Comparison of ENCODE assay signal across 8 cellular contexts in genomic region chr11:47406896-47407745, GRCh38. TPM values are rescaled to one million over a fixed set of nuclear protein-coding genes. Genes with fewer than 3 reads are reported as not detected.
DNase-seq lines count a peak whose midpoint lies in the region; ATAC-seq lines count a peak whose summit lies in the region.

No MANE protein-coding gene starts in this region.

- H3K9me3 ChIP-seq in iPS DF 6.9 (ENCODE audit: control insufficient read depth, insufficient read depth, low read length): no peaks in the 10 kb centered on the region

- CTCF ChIA-PET in activated CD8-positive, alpha-beta memory T cell treated with anti-CD3 and anti-CD28 coated beads, Interleukin-2, amount 10 ng/mL, durations not matched to agents 7 days and 5 days (lab: Charles Lee): interaction anchor here (0.6 to 7.1 kb wide), 4 partner anchors 8 to 112 kb away, joined by 3 to 125 read pairs (median 47); no protein-coding TSS in a partner anchor

- ATAC-seq in activated CD8-positive, alpha-beta memory T cell treated with anti-CD3 and anti-CD28 coated beads, Interleukin-2, amount 10 ng/mL, durations not matched to agents 7 days and 5 days: no peak
- no peak for ATAC-seq in stimulated activated naive CD8-positive, alpha-beta T cell treated with anti-CD3 and anti-CD28 coated beads, Interleukin-15, amount 100 ng/mL, for 72 hours
- no peak for ATAC-seq in HG03108 (IDR thresholded peaks at IDR 0.05; ENCODE audit: unreplicated experiment)

- H3K9me3 Mint-ChIP-seq in activated CD8-positive, alpha-beta memory T cell treated with anti-CD3 and anti-CD28 coated beads, Interleukin-2, amount 10 ng/mL, durations not matched to agents 7 days and 5 days (ENCODE audit: low read depth): no peaks in the 10 kb centered on the region
- no peaks in the 10 kb centered on the region for H3K9me3 Mint-ChIP-seq in stimulated activated naive CD8-positive, alpha-beta T cell treated with anti-CD3 and anti-CD28 coated beads, Interleukin-15, amount 100 ng/mL, for 72 hours

- peaks cover 19% of the 10 kb centered on the region for H3K4me1 Mint-ChIP-seq in activated CD8-positive, alpha-beta memory T cell treated with anti-CD3 and anti-CD28 coated beads, Interleukin-2, amount 10 ng/mL, durations not matched to agents 7 days and 5 days
- H3K4me1 Mint-ChIP-seq in stimulated activated naive CD8-positive, alpha-beta T cell treated with anti-CD3 and anti-CD28 coated beads, Interleukin-15, amount 100 ng/mL, for 72 hours: peaks cover 41% of the 10 kb centered on the region

- DNase-seq in NOMO-1 treated with DMSO at 0.1 percent for 48 hours (lab: John Stamatoyannopoulos, UW; ENCODE audit: unreplicated experiment): peak; percentile 36
- no peak for DNase-seq in NOMO-1 (lab: John Stamatoyannopoulos, UW; ENCODE audit: unreplicated experiment in 2 of 2)
- no peak for DNase-seq in activated CD8-positive, alpha-beta memory T cell treated with anti-CD3 and anti-CD28 coated beads, Interleukin-2, amount 10 ng/mL, durations not matched to agents 7 days and 5 days
- DNase-seq in iPS DF 6.9 (ENCODE audit: low read depth, low spot score): no peak
- no peak for DNase-seq in stimulated activated naive CD8-positive, alpha-beta T cell treated with anti-CD3 and anti-CD28 coated beads, Interleukin-15, amount 100 ng/mL, for 72 hours
- DNase-seq in T-helper 9 cell: no peak
- no peak for DNase-seq in NCI-H2227 treated with DMSO at 0.1 percent for 48 hours (lab: John Stamatoyannopoulos, UW)

- peak overlapping the region; percentile 80 for H3K4me3 Mint-ChIP-seq in activated CD8-positive, alpha-beta memory T cell treated with anti-CD3 and anti-CD28 coated beads, Interleukin-2, amount 10 ng/mL, durations not matched to agents 7 days and 5 days
- H3K4me3 Mint-ChIP-seq in stimulated activated naive CD8-positive, alpha-beta T cell treated with anti-CD3 and anti-CD28 coated beads, Interleukin-15, amount 100 ng/mL, for 72 hours: peak overlapping the region; percentile 86 to 90

- H3K27ac Mint-ChIP-seq in activated CD8-positive, alpha-beta memory T cell treated with anti-CD3 and anti-CD28 coated beads, Interleukin-2, amount 10 ng/mL, durations not matched to agents 7 days and 5 days: peak overlapping the region; percentile 87
- peak overlapping the region; percentile 88 for H3K27ac Mint-ChIP-seq in stimulated activated naive CD8-positive, alpha-beta T cell treated with anti-CD3 and anti-CD28 coated beads, Interleukin-15, amount 100 ng/mL, for 72 hours

- H3K27me3 Mint-ChIP-seq in activated CD8-positive, alpha-beta memory T cell treated with anti-CD3 and anti-CD28 coated beads, Interleukin-2, amount 10 ng/mL, durations not matched to agents 7 days and 5 days: no peaks in the 10 kb centered on the region
- no peaks in the 10 kb centered on the region for H3K27me3 Mint-ChIP-seq in stimulated activated naive CD8-positive, alpha-beta T cell treated with anti-CD3 and anti-CD28 coated beads, Interleukin-15, amount 100 ng/mL, for 72 hours

- H3K36me3 Mint-ChIP-seq in activated CD8-positive, alpha-beta memory T cell treated with anti-CD3 and anti-CD28 coated beads, Interleukin-2, amount 10 ng/mL, durations not matched to agents 7 days and 5 days: no peaks in the 10 kb centered on the region

- peak overlapping the region; percentile 71 for H3K27ac ChIP-seq in iPS DF 6.9 (ENCODE audit: low read length)

- peaks cover 5% of the 10 kb centered on the region; the same call in 1 of the 2 replicates for H3K36me3 ChIP-seq in iPS DF 6.9 (ENCODE audit: control insufficient read depth, insufficient read depth, low read length)

- no CpG with 5 or more reads among the region's 12 CpGs for WGBS in iPS DF 6.9 (ENCODE audit: insufficient coverage, insufficient read length)

- H3K4me3 ChIP-seq in iPS DF 6.9 (ENCODE audit: low read length): peak overlapping the region; percentile 84; the same call in 1 of the 2 replicates

- no peaks in the 10 kb centered on the region for H3K27me3 ChIP-seq in iPS DF 6.9 (ENCODE audit: control insufficient read depth, insufficient read depth, low read length)

- peaks cover 8% of the 10 kb centered on the region for H3K4me1 ChIP-seq in iPS DF 6.9 (ENCODE audit: control insufficient read depth, insufficient read depth, low read length)

RNA-seq across cellular contexts. Expression of gene SLC39A13, which starts 1.3 kb away (rescaled TPM):
- 10 to 100 TPM; 18.2 to 22.1 TPM for total RNA-seq in activated CD8-positive, alpha-beta memory T cell treated with anti-CD3 and anti-CD28 coated beads, Interleukin-2, amount 10 ng/mL, durations not matched to agents 7 days and 5 days

RNA-seq across cellular contexts. Expression of gene PSMC3, which starts 19.1 kb away (rescaled TPM):
- 100 to 1,000 TPM; 150 to 164 TPM for total RNA-seq in activated CD8-positive, alpha-beta memory T cell treated with anti-CD3 and anti-CD28 coated beads, Interleukin-2, amount 10 ng/mL, durations not matched to agents 7 days and 5 days

RNA-seq across cellular contexts. Expression of gene SPI1, which starts 28.8 kb away (rescaled TPM):
- not detected for total RNA-seq in activated CD8-positive, alpha-beta memory T cell treated with anti-CD3 and anti-CD28 coated beads, Interleukin-2, amount 10 ng/mL, durations not matched to agents 7 days and 5 days

RNA-seq across cellular contexts. Expression of gene RAPSN, which starts 41.8 kb away (rescaled TPM):
- under 1 TPM; 0.16 to 0.79 TPM for total RNA-seq in activated CD8-positive, alpha-beta memory T cell treated with anti-CD3 and anti-CD28 coated beads, Interleukin-2, amount 10 ng/mL, durations not matched to agents 7 days and 5 days

RNA-seq across cellular contexts. Expression of gene MYBPC3, which starts 54.6 kb away (rescaled TPM):
- not detected for total RNA-seq in activated CD8-positive, alpha-beta memory T cell treated with anti-CD3 and anti-CD28 coated beads, Interleukin-2, amount 10 ng/mL, durations not matched to agents 7 days and 5 days
